8 cellular contexts compared by ENCODE assay signal in genomic region chr1:155051777-155052398, GRCh38. TPM values are rescaled to one million over a fixed set of nuclear protein-coding genes. Genes with fewer than 3 reads are reported as not detected.
DNase-seq lines count a peak whose midpoint lies in the region; ATAC-seq and TF ChIP-seq lines count a peak whose summit lies in the region.

No MANE protein-coding gene starts in this region.

- peak overlapping the region; percentile 83 to 92 for H3K9ac ChIP-seq in duodenal mucosa (ENCODE audit: low read depth in 1 of 2, low read length in 2 of 2)

- H3K4me3 ChIP-seq in duodenal mucosa (ENCODE audit: low read depth in 1 of 2, low read length in 2 of 2) (peak overlapping the region; percentile 84 to 85), lung (peak overlapping the region; percentile 84)

- H3K27me3 ChIP-seq in duodenal mucosa (ENCODE audit: control insufficient read depth in 1 of 2, insufficient read depth in 2 of 2, low read length in 2 of 2) (no peaks in the 10 kb centered on the region), lung (ENCODE audit: control insufficient read depth, insufficient read depth) (no peaks in the 10 kb centered on the region)

- H3K36me3 ChIP-seq in duodenal mucosa (ENCODE audit: control insufficient read depth in 1 of 2, insufficient read depth in 2 of 2, low read length in 2 of 2) (peaks cover 11 to 26% of the 10 kb centered on the region in 2 donors), lung (ENCODE audit: control insufficient read depth in 2 of 2, insufficient read depth in 2 of 2, low read length in 2 of 2) (peaks cover 3 to 23% of the 10 kb centered on the region in 2 donors)

- peak overlapping the region; percentile 63 for H3K27ac ChIP-seq in duodenal mucosa (ENCODE audit: low read depth, low read length)
- H3K27ac ChIP-seq in lung (ENCODE audit: low read depth in 1 of 2, low read length in 1 of 2) = peak overlapping the region; percentile 84 to 90

- in situ Hi-C loops in ACHN (cut with HindIII; ENCODE audit: low pct_ligation_motif_present, low pct_unique_long_range_greater_than_20kb, low sequenced_read_pairs) = no loop called here

- 0 to 1% methylated on average over 26 to 27 of the region's 27 CpGs for WGBS in lung, 2 donors

- peak; percentile 54 for DNase-seq in ACHN
- DNase-seq in NCI-H2029 treated with DMSO at 0.1 percent for 48 hours (lab: John Stamatoyannopoulos, UW) = peak; percentile 27
- peak; percentile 50 for DNase-seq in activated CD4-positive, alpha-beta T cell treated with anti-CD3 and anti-CD28 coated beads for 48 hours
- peak; percentile 75 for DNase-seq in lung (ENCODE audit: low spot score)
- DNase-seq in stimulated activated naive CD4-positive, alpha-beta T cell (lab: John Stamatoyannopoulos, UW) = peak in 5 of 6 experiments; percentile 15 to 62 (median 38)

- peaks cover 19 to 38% of the 10 kb centered on the region in 2 donors for H3K4me1 ChIP-seq in duodenal mucosa (ENCODE audit: control insufficient read depth in 1 of 2, insufficient read depth in 2 of 2, low read length in 2 of 2)
- H3K4me1 ChIP-seq in lung (ENCODE audit: control insufficient read depth in 2 of 2, insufficient read depth in 2 of 2, low read length in 2 of 2) = peaks cover 0 to 11% of the 10 kb centered on the region in 2 donors

- ATAC-seq in GM18861 (IDR thresholded peaks at IDR 0.05; ENCODE audit: unreplicated experiment) = peak; percentile 5
- ATAC-seq in lung (ENCODE audit: insufficient read depth, low FRiP score) = peak; percentile 32
- no peak for ATAC-seq in HG03520 (IDR thresholded peaks at IDR 0.05; ENCODE audit: unreplicated experiment)

- H3K9me3 ChIP-seq in duodenal mucosa (ENCODE audit: control insufficient read depth in 1 of 2, low read length in 2 of 2) (no peaks in the 10 kb centered on the region), lung (ENCODE audit: control insufficient read depth in 2 of 2, insufficient read depth in 1 of 2, low read length in 1 of 2) (no peaks in the 10 kb centered on the region)

- TF ChIP-seq CTCF in lung (IDR thresholded peaks at IDR 0.05; ENCODE audit: control extremely low read depth, extremely low read depth) = no peak

RNA-seq across cellular contexts. Expression of gene ADAM15, which starts 0.8 kb away (rescaled TPM):
- 100 to 1,000 TPM in 1 of 2 donors, 10 to 100 TPM in 1; 49.5 to 209 TPM for total RNA-seq in lung
- polyA plus RNA-seq in lung = 100 to 1,000 TPM; 111 to 233 TPM

RNA-seq across cellular contexts. Expression of gene EFNA4, which starts 11.7 kb away (rescaled TPM):
- 10 to 100 TPM in 1 of 2 donors, 1 to 10 TPM in 1; 8.3 to 13.4 TPM for total RNA-seq in lung
- polyA plus RNA-seq in lung = 10 to 100 TPM in 1 of 2 donors, 1 to 10 TPM in 1; 9.2 to 11.2 TPM

RNA-seq across cellular contexts. Expression of gene DCST1, which starts 18.3 kb away (rescaled TPM):
- under 1 TPM in 1 of 2 donors, not detected in 1; 0.20 TPM for total RNA-seq in lung
- under 1 TPM in 1 of 2 donors, not detected in 1; 0.08 TPM for polyA plus RNA-seq in lung

RNA-seq across cellular contexts. Expression of gene DCST2, which starts 18.3 kb away (rescaled TPM):
- 1 to 10 TPM in 1 of 2 donors, under 1 TPM in 1; 0.31 to 1.7 TPM for total RNA-seq in lung
- 1 to 10 TPM in 1 of 2 donors, under 1 TPM in 1; 0.77 to 1.7 TPM for polyA plus RNA-seq in lung

RNA-seq across cellular contexts. Expression of gene EFNA3, which starts 26.7 kb away (rescaled TPM):
- 1 to 10 TPM; 1.1 to 1.9 TPM for total RNA-seq in lung
- 1 to 10 TPM; 1.5 to 1.8 TPM for polyA plus RNA-seq in lung
